21 cellular contexts compared by ENCODE assay signal in the genomic region with DNA sequence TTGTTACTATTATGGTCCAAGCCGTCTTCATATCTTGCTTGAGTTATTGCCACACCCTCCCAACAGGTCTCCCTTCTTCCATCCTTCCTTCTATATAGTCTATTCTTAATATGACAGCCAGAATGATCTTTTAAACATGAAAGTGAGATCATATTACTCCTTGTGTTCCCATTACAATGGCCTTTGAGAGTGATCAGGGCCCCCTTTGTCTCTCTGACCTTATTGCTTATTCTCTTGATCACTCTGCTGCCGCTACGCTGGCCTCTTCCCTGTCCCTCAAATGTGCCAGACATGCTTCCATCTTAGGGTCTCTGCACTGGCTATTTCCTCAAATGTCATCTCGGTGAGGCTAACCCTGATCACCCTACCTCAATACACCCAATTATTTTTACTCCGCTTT. TPM values are rescaled to one million over a fixed set of nuclear protein-coding genes. Genes with fewer than 3 reads are reported as not detected.
DNase-seq lines count a peak whose midpoint lies in the region; ATAC-seq and TF ChIP-seq lines count a peak whose summit lies in the region.
"Had no signal": no experiment of that assay in that cellular context is flagged by ENCODE, and none has a peak within 500 bp of the region (broad histone marks: within the 10 kb centered on the region; RNA-seq: fewer than 3 reads in every experiment).

No MANE protein-coding gene starts in this region.

- H3K9me3 ChIP-seq in neural progenitor cell (ENCODE audit: low read depth): no peaks in the 10 kb centered on the region
- H3K9me3 ChIP-seq: BLaER1 treated with 17β-estradiol and CSF1 and Interleukin-3, amounts not matched to agents 10 nM and 100 nM; SJSA1 had no signal

- H3K36me3 Mint-ChIP-seq in neural progenitor cell: no peaks in the 10 kb centered on the region
- H3K36me3 Mint-ChIP-seq: CD8-positive, alpha-beta T cell had no signal

- TF ChIP-seq CTCF in VCaP (conservative IDR thresholded peaks at IDR 0.05): no peak
- no peak for TF ChIP-seq CTCF in neural progenitor cell (IDR thresholded peaks at IDR 0.05)
- no peak for TF ChIP-seq CTCF in foreskin keratinocyte (conservative IDR thresholded peaks at IDR 0.05)

- H3K27me3 ChIP-seq in neural progenitor cell: no peaks in the 10 kb centered on the region
- no peaks in the 10 kb centered on the region for H3K27me3 ChIP-seq in foreskin keratinocyte
- H3K27me3 ChIP-seq: BLaER1 treated with 17β-estradiol and CSF1 and Interleukin-3, amounts not matched to agents 10 nM and 100 nM; SJSA1 had no signal

- H3K27ac ChIP-seq in VCaP: peak overlapping the region; percentile 33; the same call in 1 of the 2 replicates
- no peak overlapping the region for H3K27ac ChIP-seq in neural progenitor cell
- H3K27ac ChIP-seq in foreskin keratinocyte: no peak overlapping the region
- H3K27ac ChIP-seq: BLaER1 treated with 17β-estradiol and CSF1 and Interleukin-3, amounts not matched to agents 10 nM and 100 nM; KMS-11; SJSA1 had no signal

- H3K4me1 Mint-ChIP-seq in neural progenitor cell: peaks cover 11% of the 10 kb centered on the region

- H3K4me3 Mint-ChIP-seq in neural progenitor cell: no peak overlapping the region
- H3K4me3 Mint-ChIP-seq: CD8-positive, alpha-beta T cell had no signal

- H3K9ac ChIP-seq in neural progenitor cell: no peak overlapping the region
- H3K9ac ChIP-seq: BLaER1 treated with 17β-estradiol and CSF1 and Interleukin-3, amounts not matched to agents 10 nM and 100 nM; KMS-11 had no signal

- no peaks in the 10 kb centered on the region for H3K9me3 Mint-ChIP-seq in neural progenitor cell
- H3K9me3 Mint-ChIP-seq: CD8-positive, alpha-beta T cell had no signal

- H3K4me3 ChIP-seq in neural progenitor cell: no peak overlapping the region
- H3K4me3 ChIP-seq: BLaER1 treated with 17β-estradiol and CSF1 and Interleukin-3, amounts not matched to agents 10 nM and 100 nM; SJSA1 had no signal

- DNase-seq in globus pallidus (ENCODE audit: low spot score) (peak; percentile 78), neural progenitor cell (ENCODE audit: low spot score) (peak; percentile 19), NCI-H146 treated with DMSO at 0.1 percent for 48 hours (lab: John Stamatoyannopoulos, UW; ENCODE audit: unreplicated experiment) (no peak), foreskin keratinocyte (no peak), NCI-H524 (lab: John Stamatoyannopoulos, UW) (no peak)
- DNase-seq: CD8-positive, alpha-beta T cell; DMS153; IMR-90; NCI-H1105; NCI-H146; NCI-H2029 treated with DMSO at 0.1 percent for 48 hours; NCI-H2171 treated with DMSO at 0.1 percent for 48 hours; NCI-H446; NCI-H526 treated with DMSO at 0.1 percent for 48 hours; OCI-M1 had no signal

- H3K36me3 ChIP-seq in neural progenitor cell: no peaks in the 10 kb centered on the region
- H3K36me3 ChIP-seq: BLaER1 treated with 17β-estradiol and CSF1 and Interleukin-3, amounts not matched to agents 10 nM and 100 nM; SJSA1 had no signal

- H3K79me2 ChIP-seq in neural progenitor cell (ENCODE audit: low read depth): peaks cover 82% of the 10 kb centered on the region

- no peaks in the 10 kb centered on the region for H3F3A ChIP-seq in neural progenitor cell (ENCODE audit: low read depth)

- no peak overlapping the region for H3K27ac Mint-ChIP-seq in neural progenitor cell
- H3K27ac Mint-ChIP-seq: CD8-positive, alpha-beta T cell had no signal

- no peak overlapping the region for H2AFZ ChIP-seq in neural progenitor cell (replicated peaks)

- H3K27me3 Mint-ChIP-seq in neural progenitor cell (ENCODE audit: insufficient read depth, low read depth): no peaks in the 10 kb centered on the region

- H4K20me1 ChIP-seq in neural progenitor cell (ENCODE audit: low read depth): peaks cover 66% of the 10 kb centered on the region

- H3K4me2 ChIP-seq in neural progenitor cell: no peak overlapping the region
- H3K4me2 ChIP-seq: BLaER1 treated with 17β-estradiol and CSF1 and Interleukin-3, amounts not matched to agents 10 nM and 100 nM; KMS-11 had no signal

- H3K4me1 ChIP-seq in neural progenitor cell: peaks cover 5% of the 10 kb centered on the region
- H3K4me1 ChIP-seq in foreskin keratinocyte: peaks cover 7% of the 10 kb centered on the region
- H3K4me1 ChIP-seq: SJSA1 had no signal

- no peak for ATAC-seq in GM18861 (IDR thresholded peaks at IDR 0.05; ENCODE audit: unreplicated experiment)
- no peak for ATAC-seq in foreskin keratinocyte
- ATAC-seq: CD8-positive, alpha-beta T cell; Right ventricle myocardium inferior had no signal

RNA-seq across cellular contexts. Expression of gene UBE2E2, which starts 38.1 kb away (rescaled TPM):
- total RNA-seq in neural progenitor cell (ENCODE audit: low replicate concordance) (86.2 and 89.8 TPM in 2 replicates), foreskin keratinocyte (22.6 and 28.6 TPM in 2 replicates)
- polyA plus RNA-seq in foreskin keratinocyte: 25.8 and 30.2 TPM in 2 replicates

Comparison
In these comparisons a context has a peak if more than half of its experiments do, and no peak if none do; other contexts are left out.
1. DNase-seq: peak in globus pallidus (single experiment) and neural progenitor cell (single experiment); none in NCI-H146 treated with DMSO at 0.1 percent for 48 hours (single experiment), foreskin keratinocyte (0 of 2) and NCI-H524 (0 of 2).